14 cellular contexts compared by ENCODE assay signal in genomic region chr19:31289381-31289880, GRCh38. TPM values are rescaled to one million over a fixed set of nuclear protein-coding genes. Genes with fewer than 3 reads are reported as not detected.
DNase-seq lines count a peak whose midpoint lies in the region; ATAC-seq and TF ChIP-seq lines count a peak whose summit lies in the region.
"Had no signal": no experiment of that assay in that cellular context is flagged by ENCODE, and none has a peak within 500 bp of the region (broad histone marks: within the 10 kb centered on the region; RNA-seq: fewer than 3 reads in every experiment).

No MANE protein-coding gene starts in this region.

- DNase-seq in CD14-positive monocyte (ENCODE audit: low spot score): peak; percentile 20
- DNase-seq in nephron progenitor cell: no peak
- DNase-seq in posterior vena cava (ENCODE audit: low spot score): peak; percentile 38
- no peak for DNase-seq in stimulated activated effector memory CD8-positive, alpha-beta T cell treated with anti-CD3 and anti-CD28 coated beads, Interleukin-12 subunit alpha, Interleukin-12 subunit beta, amount 100 ng/mL, for 72 hours (ENCODE audit: low spot score in 2 of 2)
- no peak for DNase-seq in mucosa of descending colon
- no peak for DNase-seq in osteoblast (ENCODE audit: insufficient read length, low spot score, missing footprints)
- DNase-seq: 8988T; Calu3; CD8-positive, alpha-beta T cell; DMS79 treated with DMSO at 0.1 percent for 48 hours; GF-D8; H9 had no signal

- H3K27ac ChIP-seq in osteoblast (ENCODE audit: low read depth, low read length): no peak overlapping the region
- H3K27ac ChIP-seq: BLaER1 had no signal

- TF ChIP-seq CTCF in CD14-positive monocyte (IDR thresholded peaks at IDR 0.05): no peak
- TF ChIP-seq CTCF in nephron progenitor cell (IDR thresholded peaks at IDR 0.05): no peak
- no peak for TF ChIP-seq CTCF in mucosa of descending colon (IDR thresholded peaks at IDR 0.05)
- TF ChIP-seq CTCF in osteoblast (IDR thresholded peaks at IDR 0.05; ENCODE audit: extremely low read depth, low read depth, low read length): no peak

- H3K4me1 Mint-ChIP-seq in CD14-positive monocyte: peaks cover 35% of the 10 kb centered on the region
- H3K4me1 Mint-ChIP-seq in nephron progenitor cell: peaks cover 29% of the 10 kb centered on the region
- peaks cover 7% of the 10 kb centered on the region for H3K4me1 Mint-ChIP-seq in stimulated activated effector memory CD8-positive, alpha-beta T cell treated with anti-CD3 and anti-CD28 coated beads, Interleukin-12 subunit alpha, Interleukin-12 subunit beta, amount 100 ng/mL, for 72 hours

- H3K36me3 ChIP-seq in mucosa of descending colon (ENCODE audit: low read depth): no peaks in the 10 kb centered on the region
- peaks cover 3% of the 10 kb centered on the region for H3K36me3 ChIP-seq in osteoblast (ENCODE audit: insufficient read depth, low read length)
- H3K36me3 ChIP-seq: BLaER1 had no signal

- H3K4me2 ChIP-seq in osteoblast (ENCODE audit: insufficient read depth, low read length): no peak overlapping the region
- H3K4me2 ChIP-seq: BLaER1 had no signal

- H3K27me3 Mint-ChIP-seq in CD14-positive monocyte (ENCODE audit: low read depth in 3 of 3) (peaks cover 2 to 4% (median 2%) of the 10 kb centered on the region in 3 donors), nephron progenitor cell (ENCODE audit: low read depth, poor library complexity) (peaks cover 8% of the 10 kb centered on the region)

- H3K4me1 ChIP-seq in mucosa of descending colon (ENCODE audit: low read depth) (no peaks in the 10 kb centered on the region), osteoblast (ENCODE audit: insufficient read depth, low read length) (peaks cover 8% of the 10 kb centered on the region)

- peaks cover 84% of the 10 kb centered on the region for H3K79me2 ChIP-seq in osteoblast (ENCODE audit: insufficient read depth, low read length)

- H3K27me3 ChIP-seq in osteoblast (ENCODE audit: insufficient read depth, low read length): no peaks in the 10 kb centered on the region
- H3K27me3 ChIP-seq: BLaER1 had no signal

- no peak overlapping the region for H2AFZ ChIP-seq in osteoblast (ENCODE audit: low read length)

- intact Hi-C loops in CD14-positive monocyte (cut with micrococcal nuclease) (no loop called here), posterior vena cava (cut with DNase I) (no loop called here), mucosa of descending colon (cut with DNase I, micrococcal nuclease) (no loop called here)

- peaks cover 47% of the 10 kb centered on the region for H4K20me1 ChIP-seq in osteoblast (ENCODE audit: insufficient read depth, low read length)

- H3K4me3 ChIP-seq in mucosa of descending colon (no peak overlapping the region), osteoblast (ENCODE audit: insufficient read depth, low read length) (no peak overlapping the region)
- H3K4me3 ChIP-seq: BLaER1 had no signal

- H3K36me3 Mint-ChIP-seq in CD14-positive monocyte (peaks cover 11 to 17% of the 10 kb centered on the region in 2 donors), nephron progenitor cell (ENCODE audit: low read depth) (no peaks in the 10 kb centered on the region)
- no peaks in the 10 kb centered on the region for H3K36me3 Mint-ChIP-seq in stimulated activated effector memory CD8-positive, alpha-beta T cell treated with anti-CD3 and anti-CD28 coated beads, Interleukin-12 subunit alpha, Interleukin-12 subunit beta, amount 100 ng/mL, for 72 hours
- H3K36me3 Mint-ChIP-seq: CD8-positive, alpha-beta T cell had no signal

- H3K9me3 ChIP-seq in mucosa of descending colon: no peaks in the 10 kb centered on the region
- H3K9me3 ChIP-seq in osteoblast (ENCODE audit: low read depth, low read length): no peaks in the 10 kb centered on the region
- H3K9me3 ChIP-seq: BLaER1 had no signal

- ATAC-seq in stimulated activated effector memory CD8-positive, alpha-beta T cell treated with anti-CD3 and anti-CD28 coated beads, Interleukin-12 subunit alpha, Interleukin-12 subunit beta, amount 100 ng/mL, for 72 hours: no peak
- ATAC-seq in mucosa of descending colon (no peak), GM21390 (IDR thresholded peaks at IDR 0.05; ENCODE audit: unreplicated experiment) (no peak)
- ATAC-seq: CD8-positive, alpha-beta T cell had no signal

- no peak overlapping the region for H3K4me3 Mint-ChIP-seq in CD14-positive monocyte
- H3K4me3 Mint-ChIP-seq in nephron progenitor cell: no peak overlapping the region
- no peak overlapping the region for H3K4me3 Mint-ChIP-seq in stimulated activated effector memory CD8-positive, alpha-beta T cell treated with anti-CD3 and anti-CD28 coated beads, Interleukin-12 subunit alpha, Interleukin-12 subunit beta, amount 100 ng/mL, for 72 hours
- H3K4me3 Mint-ChIP-seq: CD8-positive, alpha-beta T cell; H9 had no signal

- H3K9me3 Mint-ChIP-seq in CD14-positive monocyte (peaks cover 0 to 8% (median 0%) of the 10 kb centered on the region in 7 donors), nephron progenitor cell (no peaks in the 10 kb centered on the region)
- H3K9me3 Mint-ChIP-seq in stimulated activated effector memory CD8-positive, alpha-beta T cell treated with anti-CD3 and anti-CD28 coated beads, Interleukin-12 subunit alpha, Interleukin-12 subunit beta, amount 100 ng/mL, for 72 hours: no peaks in the 10 kb centered on the region
- H3K9me3 Mint-ChIP-seq: CD8-positive, alpha-beta T cell; H9 had no signal

- H3K27ac Mint-ChIP-seq in CD14-positive monocyte (peak overlapping the region in 1 of 7 donors; percentile 43), nephron progenitor cell (peak overlapping the region; percentile 36)
- peak overlapping the region; percentile 60 for H3K27ac Mint-ChIP-seq in stimulated activated effector memory CD8-positive, alpha-beta T cell treated with anti-CD3 and anti-CD28 coated beads, Interleukin-12 subunit alpha, Interleukin-12 subunit beta, amount 100 ng/mL, for 72 hours
- H3K27ac Mint-ChIP-seq: CD8-positive, alpha-beta T cell had no signal

RNA-seq across cellular contexts. Expression of gene TSHZ3, which starts 59.8 kb away (rescaled TPM):
- polyA plus RNA-seq in CD14-positive monocyte: 1 to 10 TPM; 2.3 to 3.3 TPM
- 10 to 100 TPM; 30.8 to 32.1 TPM for total RNA-seq in posterior vena cava
- total RNA-seq in mucosa of descending colon: 10 to 100 TPM in 1 of 3 donors, 1 to 10 TPM in 2; 1.6 to 32.1 (median 5.2) TPM
- total RNA-seq in osteoblast: 7.6 and 9.4 TPM in 2 replicates
- total RNA-seq: Calu3; CD8-positive, alpha-beta T cell had no signal

Comparison
In these comparisons a context has a peak if more than half of its experiments do, and no peak if none do; other contexts are left out.
1. DNase-seq: peak in CD14-positive monocyte (single experiment) and posterior vena cava (single experiment); none in nephron progenitor cell (single experiment), stimulated activated effector memory CD8-positive, alpha-beta T cell treated with anti-CD3 and anti-CD28 coated beads, Interleukin-12 subunit alpha, Interleukin-12 subunit beta, amount 100 ng/mL, for 72 hours (0 of 2), mucosa of descending colon (0 of 3) and osteoblast (single experiment).